ENCODE assay signal across 18 cellular contexts in the genomic region with DNA sequence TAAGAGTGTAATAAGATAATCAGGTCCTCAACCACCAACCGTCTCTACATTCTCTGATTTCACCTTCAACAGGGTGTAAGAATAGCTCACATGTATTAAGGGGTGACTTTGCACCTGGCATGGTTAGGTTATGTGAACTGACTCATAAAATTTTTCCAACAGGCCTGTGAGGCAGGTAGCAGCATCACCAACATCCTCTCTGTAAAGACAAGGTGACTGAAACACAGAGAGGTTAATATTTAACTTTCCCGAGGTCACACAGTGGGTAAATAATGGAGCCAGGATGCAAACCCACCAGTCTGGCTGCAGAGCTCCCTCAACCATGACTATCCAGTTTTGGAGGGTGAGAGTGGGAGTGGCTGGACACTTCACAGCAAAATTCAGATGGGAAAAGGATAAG.
DNase-seq lines count a peak whose midpoint lies in the region; FAIRE-seq and TF ChIP-seq lines count a peak whose summit lies in the region.
"Had no signal": no experiment of that assay in that cellular context is flagged by ENCODE, and none has a peak within 500 bp of the region (broad histone marks: within the 10 kb centered on the region; RNA-seq: fewer than 3 reads in every experiment).

No MANE protein-coding gene starts in this region.

- no peak for TF ChIP-seq RAD21 in SK-N-SH (IDR thresholded peaks at IDR 0.05; ENCODE audit: low read length)

- H3K4me1 ChIP-seq in SK-N-SH (ENCODE audit: control insufficient read depth in 1 of 2, insufficient read depth in 2 of 2, low read depth in 1 of 2, low read length in 1 of 2): peaks cover 0 to 3% of the 10 kb centered on the region in 2 experiments; a peak in 1 of 4 replicates
- H3K4me1 ChIP-seq: HAP-1 had no signal

- H3K4me2 ChIP-seq in SK-N-SH: no peak overlapping the region

- POLR2A ChIA-PET in SK-N-SH (lab: Yijun Ruan, JAX): no interaction called here

- no peak overlapping the region for H2AFZ ChIP-seq in SK-N-SH (ENCODE audit: low read depth)
- H2AFZ ChIP-seq: GM23248 had no signal

- no peaks in the 10 kb centered on the region for H3K36me3 ChIP-seq in SK-N-SH (replicated peaks in 1 of 2; ENCODE audit: control insufficient read depth in 1 of 2, insufficient read depth in 2 of 2, low read length in 1 of 2)
- H3K36me3 ChIP-seq: HAP-1, SJSA1 had no signal

- peaks cover 3% of the 10 kb centered on the region for H3F3A ChIP-seq in SK-N-SH (replicated peaks; ENCODE audit: insufficient read depth)

- no peaks in the 10 kb centered on the region for H3K9me2 ChIP-seq in SK-N-SH

- H3K4me3 ChIP-seq in foreskin fibroblast (ENCODE audit: low read depth in 1 of 2, low read length in 2 of 2) (no peak overlapping the region), dorsolateral prefrontal cortex (no peak overlapping the region), SK-N-SH (ENCODE audit: low read depth in 2 of 2, low read length in 1 of 2) (no peak overlapping the region)
- H3K4me3 ChIP-seq: GM23248, HAP-1, SJSA1 had no signal

- H3K9me3 ChIP-seq in SK-N-SH: no peaks in the 10 kb centered on the region
- H3K9me3 ChIP-seq: HAP-1, SJSA1 had no signal

- TF ChIP-seq EP300 in SK-N-SH (IDR thresholded peaks at IDR 0.05; ENCODE audit: borderline replicate concordance in 1 of 2, low read depth in 1 of 2, low read length in 1 of 2): no peak

- no peaks in the 10 kb centered on the region for H3K79me2 ChIP-seq in SK-N-SH (ENCODE audit: insufficient read depth)

- WGBS in SK-N-SH (ENCODE audit: low lambda C conversion rate): 5% methylated on average over 2 of the region's 2 CpGs

- H3K27ac ChIP-seq in dorsolateral prefrontal cortex: no peak overlapping the region
- no peak overlapping the region for H3K27ac ChIP-seq in SK-N-SH (ENCODE audit: low read depth in 2 of 2, low read length in 1 of 2)
- H3K27ac ChIP-seq: 22Rv1, GM23248, SJSA1 had no signal

- intact Hi-C loops in dorsolateral prefrontal cortex (cut with DNase I): no loop called here

- no peak overlapping the region for H3K9ac ChIP-seq in SK-N-SH
- H3K9ac ChIP-seq: GM23248 had no signal

- FAIRE-seq in RCC 7860 (lab: Jason Lieb, UNC): peak; percentile 98
- FAIRE-seq: GM12891 had no signal

- H3K27me3 ChIP-seq in dorsolateral prefrontal cortex (peaks cover 0 to 22% (median 4%) of the 10 kb centered on the region in 45 donors), SK-N-SH (ENCODE audit: insufficient read depth) (peaks cover 41% of the 10 kb centered on the region; the same call in 1 of the 2 replicates)
- H3K27me3 ChIP-seq: SJSA1 had no signal

- TF ChIP-seq CTCF in foreskin fibroblast (IDR thresholded peaks at IDR 0.05; ENCODE audit: low read depth, low read length) (no peak), dorsolateral prefrontal cortex (IDR thresholded peaks at IDR 0.05 in 54 of 56, conservative IDR thresholded peaks at IDR 0.05 in 2 of 56; ENCODE audit: low read depth in 1 of 56, partially characterized antibody in 56 of 56) (no peak), SK-N-SH (IDR thresholded peaks at IDR 0.05) (no peak)

- peak; percentile 20 for DNase-seq in NCI-H2107 (lab: John Stamatoyannopoulos, UW)
- no peak for DNase-seq in NCI-H2107 treated with DMSO at 0.1 percent for 48 hours (lab: John Stamatoyannopoulos, UW; ENCODE audit: unreplicated experiment)
- DNase-seq in RCC 7860 (ENCODE audit: low spot score): peak; percentile 95
- peak; percentile 63 for DNase-seq in left kidney (ENCODE audit: low read depth, low spot score)
- DNase-seq in GDM1 (lab: John Stamatoyannopoulos, UW): no peak
- DNase-seq in foreskin fibroblast: no peak
- no peak for DNase-seq in dorsolateral prefrontal cortex
- DNase-seq in SK-N-SH: no peak
- DNase-seq: COR-L47, NCI-H1105, NCI-H2081, NCI-H510A treated with DMSO at 0.1 percent for 48 hours, SW 1271 had no signal

- no peaks in the 10 kb centered on the region for H4K20me1 ChIP-seq in SK-N-SH (ENCODE audit: insufficient read depth)

- CTCF ChIA-PET in SK-N-SH (lab: Yijun Ruan, JAX): no interaction called here

TF ChIP-seq in SK-N-SH, 30 proteins besides CTCF, POLR2A, EP300 and RAD21:
- TF ChIP-seq CHD2 (IDR thresholded peaks at IDR 0.05; ENCODE audit: low read length, partially characterized antibody) (no peak), MEF2A (IDR thresholded peaks at IDR 0.05; ENCODE audit: borderline replicate concordance, low read depth) (no peak), RXRA (IDR thresholded peaks at IDR 0.05; ENCODE audit: borderline replicate concordance, low read depth) (no peak), JUND (IDR thresholded peaks at IDR 0.05) (no peak), GATA2 (CRISPR knock-in tag; IDR thresholded peaks at IDR 0.05) (no peak), FOXM1 (IDR thresholded peaks at IDR 0.05; ENCODE audit: low read depth) (no peak), NFIC (IDR thresholded peaks at IDR 0.05; ENCODE audit: borderline replicate concordance) (no peak), FOSL2 (IDR thresholded peaks at IDR 0.05; ENCODE audit: borderline replicate concordance, low read depth) (no peak), TEAD4 (IDR thresholded peaks at IDR 0.05; ENCODE audit: borderline replicate concordance, insufficient read depth) (no peak), SIN3A (IDR thresholded peaks at IDR 0.05; ENCODE audit: borderline replicate concordance, low read depth, low read length) (no peak), RCOR1 (IDR thresholded peaks at IDR 0.05; ENCODE audit: low read length) (no peak)
- TF ChIP-seq, protein P1, sequence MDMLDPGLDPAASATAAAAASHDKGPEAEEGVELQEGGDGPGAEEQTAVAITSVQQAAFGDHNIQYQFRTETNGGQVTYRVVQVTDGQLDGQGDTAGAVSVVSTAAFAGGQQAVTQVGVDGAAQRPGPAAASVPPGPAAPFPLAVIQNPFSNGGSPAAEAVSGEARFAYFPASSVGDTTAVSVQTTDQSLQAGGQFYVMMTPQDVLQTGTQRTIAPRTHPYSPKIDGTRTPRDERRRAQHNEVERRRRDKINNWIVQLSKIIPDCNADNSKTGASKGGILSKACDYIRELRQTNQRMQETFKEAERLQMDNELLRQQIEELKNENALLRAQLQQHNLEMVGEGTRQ (IDR thresholded peaks at IDR 0.05; ENCODE audit: borderline replicate concordance, low read depth, low read length): no peak
- TF ChIP-seq, protein P2, sequence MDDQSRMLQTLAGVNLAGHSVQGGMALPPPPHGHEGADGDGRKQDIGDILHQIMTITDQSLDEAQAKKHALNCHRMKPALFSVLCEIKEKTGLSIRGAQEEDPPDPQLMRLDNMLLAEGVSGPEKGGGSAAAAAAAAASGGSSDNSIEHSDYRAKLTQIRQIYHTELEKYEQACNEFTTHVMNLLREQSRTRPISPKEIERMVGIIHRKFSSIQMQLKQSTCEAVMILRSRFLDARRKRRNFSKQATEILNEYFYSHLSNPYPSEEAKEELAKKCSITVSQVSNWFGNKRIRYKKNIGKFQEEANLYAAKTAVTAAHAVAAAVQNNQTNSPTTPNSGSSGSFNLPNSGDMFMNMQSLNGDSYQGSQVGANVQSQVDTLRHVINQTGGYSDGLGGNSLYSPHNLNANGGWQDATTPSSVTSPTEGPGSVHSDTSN (IDR thresholded peaks at IDR 0.05): no peak

Comparison
In these comparisons a context has a peak if more than half of its experiments do, and no peak if none do; other contexts are left out.
1. DNase-seq: peak in NCI-H2107 (single experiment), RCC 7860 (single experiment) and left kidney (single experiment); none in NCI-H2107 treated with DMSO at 0.1 percent for 48 hours (single experiment), GDM1 (single experiment), foreskin fibroblast (0 of 2), dorsolateral prefrontal cortex (0 of 10) and SK-N-SH (single experiment).